8 cellular contexts compared by ENCODE assay signal in the genomic region with DNA sequence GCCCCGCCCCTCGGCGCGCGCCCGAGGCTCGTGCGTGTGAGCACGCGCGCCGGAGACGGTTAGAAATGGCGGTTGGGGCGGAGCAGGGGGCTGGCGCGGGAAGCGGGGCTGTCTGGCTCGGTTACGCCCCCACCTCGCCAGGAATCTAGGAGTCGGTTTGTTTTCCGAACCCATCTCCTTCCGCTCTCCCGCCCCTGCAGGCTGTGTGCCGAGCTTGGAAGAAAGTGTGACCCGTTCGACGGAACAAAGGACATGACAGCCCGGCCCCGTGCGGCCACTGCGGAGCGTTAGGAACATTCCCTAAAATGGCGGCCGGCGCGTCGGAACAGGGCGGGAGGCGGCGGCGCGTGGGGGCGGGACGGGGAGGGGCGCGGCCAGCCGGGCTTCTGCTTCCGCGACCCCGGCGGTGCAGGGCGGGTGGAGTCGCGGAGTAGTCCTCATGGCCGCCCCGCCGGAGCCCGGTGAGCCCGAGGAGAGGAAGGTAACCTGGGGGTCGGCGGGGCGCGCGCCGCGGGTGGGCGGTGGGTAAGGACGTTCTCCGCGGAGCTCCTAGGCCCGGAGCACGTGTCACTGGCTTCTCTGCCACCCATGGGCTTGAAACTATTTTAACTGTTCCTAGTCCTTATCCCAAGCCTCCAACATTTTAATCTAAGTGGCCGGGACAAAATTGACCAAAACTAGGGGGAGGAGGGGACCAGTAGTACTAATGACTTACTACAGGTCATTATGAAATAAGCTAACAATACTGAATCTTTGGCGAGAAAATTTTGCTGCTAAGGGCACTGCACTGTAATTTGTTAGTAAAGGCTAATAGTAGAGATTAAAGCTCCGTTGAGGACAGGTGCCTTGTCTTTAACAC. TPM values are rescaled to one million over a fixed set of nuclear protein-coding genes. Genes with fewer than 3 reads are reported as not detected.
DNase-seq lines count a peak whose midpoint lies in the region; ATAC-seq lines count a peak whose summit lies in the region.

A gene with protein sequence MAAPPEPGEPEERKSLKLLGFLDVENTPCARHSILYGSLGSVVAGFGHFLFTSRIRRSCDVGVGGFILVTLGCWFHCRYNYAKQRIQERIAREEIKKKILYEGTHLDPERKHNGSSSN (plus strand): TSS at position 383 of the 859 bp plus-strand sequence. CDS start 57 bp downstream, at position 440.

- H2AK5ac ChIP-seq in mesenchymal stem cell (ENCODE audit: low read length, severe bottlenecking): peak within 1 kb of the TSS; percentile 77

- CTCF ChIA-PET in activated CD8-positive, alpha-beta memory T cell treated with anti-CD3 and anti-CD28 coated beads for 36 hours (lab: Charles Lee): interaction anchor here (0.7 to 4.0 kb wide), 6 partner anchors 15 to 207 kb away, joined by 3 to 17 read pairs (median 4); a partner anchor contains a TSS

- peak within 1 kb of the TSS; percentile 95 for H2BK120ac ChIP-seq in mesenchymal stem cell (ENCODE audit: low read depth, low read length)

- peak within 1 kb of the TSS; percentile 91 for H3K4me3 ChIP-seq in effector memory CD4-positive, alpha-beta T cell (ENCODE audit: insufficient read depth, low read depth, low read length, poor library complexity, severe bottlenecking)
- H3K4me3 ChIP-seq in mesenchymal stem cell (ENCODE audit: insufficient read depth in 1 of 2, low read depth in 1 of 2, low read length in 2 of 2): peak within 1 kb of the TSS; percentile 87 to 90

- peak within 1 kb of the TSS; percentile 98 for H3K9ac ChIP-seq in mesenchymal stem cell (ENCODE audit: low read length)

- DNase-seq in CD1c-positive myeloid dendritic cell (ENCODE audit: extremely low spot score) (peak; percentile 96), NCI-H82 treated with DMSO at 0.1 percent for 48 hours (lab: John Stamatoyannopoulos, UW; ENCODE audit: unreplicated experiment) (peak; percentile 87), mesenchymal stem cell (peak; percentile 93)
- DNase-seq in effector memory CD4-positive, alpha-beta T cell: peak; percentile 74 to 83 (median 81)
- DNase-seq in stimulated activated CD8-positive, alpha-beta memory T cell treated with anti-CD3 and anti-CD28 coated beads, Interleukin-12 subunit alpha, Interleukin-12 subunit beta, amount 100 ng/mL, for 24 hours (ENCODE audit: extremely low read depth): peak; percentile 71

- POLR2A ChIA-PET in activated CD8-positive, alpha-beta memory T cell treated with anti-CD3 and anti-CD28 coated beads for 36 hours (lab: Charles Lee): interaction anchor here (0.6 to 5.5 kb wide), 8 partner anchors 11 to 235 kb away, joined by 3 to 112 read pairs (median 5); a partner anchor contains a TSS

- peak within 1 kb of the TSS; percentile 99 for H4K8ac ChIP-seq in mesenchymal stem cell (ENCODE audit: low read length)

- peak within 1 kb of the TSS; percentile 77 for H2AFZ ChIP-seq in mesenchymal stem cell (ENCODE audit: low read depth, low read length)

- peak within 1 kb of the TSS; percentile 99 for H4K91ac ChIP-seq in mesenchymal stem cell (ENCODE audit: low read length)

- peak within 1 kb of the TSS in 1 of 2 experiments; percentile 82 for H2BK12ac ChIP-seq in mesenchymal stem cell (ENCODE audit: low read length in 2 of 2)

- H2BK5ac ChIP-seq in mesenchymal stem cell (ENCODE audit: low read depth, low read length, poor library complexity, severe bottlenecking): peak within 1 kb of the TSS; percentile 99

- peak within 1 kb of the TSS; percentile 99 for H3K27ac ChIP-seq in effector memory CD4-positive, alpha-beta T cell (ENCODE audit: insufficient read depth, low read length, poor library complexity, severe bottlenecking)
- H3K27ac ChIP-seq in mesenchymal stem cell (ENCODE audit: low read length, poor library complexity, severe bottlenecking): peak within 1 kb of the TSS; percentile 100

- peaks cover 3% of the 10 kb centered on the region for H3K36me3 ChIP-seq in effector memory CD4-positive, alpha-beta T cell (ENCODE audit: control insufficient read depth, insufficient read depth, low read length)
- H3K36me3 ChIP-seq in mesenchymal stem cell (ENCODE audit: control insufficient read depth in 1 of 2, insufficient read depth in 2 of 2, low read depth in 1 of 2, low read length in 2 of 2): peaks cover 4 to 31% of the 10 kb centered on the region in 2 experiments

- ATAC-seq in GM19328 (IDR thresholded peaks at IDR 0.05; ENCODE audit: unreplicated experiment): peak; percentile 63
- peak; percentile 38 for ATAC-seq in HG03469 (IDR thresholded peaks at IDR 0.05; ENCODE audit: unreplicated experiment)

- H2BK15ac ChIP-seq in mesenchymal stem cell (ENCODE audit: low read depth, poor library complexity, severe bottlenecking): peak within 1 kb of the TSS; percentile 89

- WGBS in mesenchymal stem cell: under 1% methylated on average over 61 of the region's 77 CpGs

- peak within 1 kb of the TSS in 1 of 2 experiments; percentile 89 for H3K14ac ChIP-seq in mesenchymal stem cell (ENCODE audit: low read length in 2 of 2)

- no peaks in the 10 kb centered on the region for H3K9me3 ChIP-seq in effector memory CD4-positive, alpha-beta T cell (ENCODE audit: control insufficient read depth, low read length)
- H3K9me3 ChIP-seq in mesenchymal stem cell (ENCODE audit: control insufficient read depth, low read length): no peaks in the 10 kb centered on the region

- peaks cover 10% of the 10 kb centered on the region for H3K4me1 ChIP-seq in effector memory CD4-positive, alpha-beta T cell (ENCODE audit: control insufficient read depth, insufficient read depth, low read length, poor library complexity, severe bottlenecking)
- H3K4me1 ChIP-seq in mesenchymal stem cell (ENCODE audit: control insufficient read depth, insufficient read depth, low read depth, low read length): peaks cover 2% of the 10 kb centered on the region

- H3K23ac ChIP-seq in mesenchymal stem cell (ENCODE audit: low read length in 2 of 2): peak within 1 kb of the TSS in 1 of 2 experiments; percentile 9

- H3K4ac ChIP-seq in mesenchymal stem cell (ENCODE audit: low read depth in 1 of 2, low read length in 2 of 2): peak within 1 kb of the TSS; percentile 97 to 100

- peak within 1 kb of the TSS; percentile 94 to 100 for H3K18ac ChIP-seq in mesenchymal stem cell (ENCODE audit: low read depth in 1 of 2, low read length in 2 of 2)

- H3K79me1 ChIP-seq in mesenchymal stem cell (replicated peaks; ENCODE audit: low read length, poor library complexity, severe bottlenecking): peaks cover 1% of the 10 kb centered on the region

- peak within 1 kb of the TSS; percentile 88 for H3K4me2 ChIP-seq in mesenchymal stem cell (ENCODE audit: low read length, poor library complexity, severe bottlenecking)

- no peaks in the 10 kb centered on the region for H3K27me3 ChIP-seq in effector memory CD4-positive, alpha-beta T cell (replicated peaks; ENCODE audit: control insufficient read depth, insufficient read depth, low read length, poor library complexity, severe bottlenecking)
- H3K27me3 ChIP-seq in mesenchymal stem cell (ENCODE audit: control insufficient read depth in 1 of 2, insufficient read depth in 1 of 2, low read length in 2 of 2): no peaks in the 10 kb centered on the region

RNA-seq across cellular contexts. Expression of the gene that starts here (rescaled TPM):
- 10 to 100 TPM; 35.3 to 39.7 TPM for total RNA-seq in activated CD8-positive, alpha-beta memory T cell treated with anti-CD3 and anti-CD28 coated beads for 36 hours
- 70.6 TPM for polyA plus RNA-seq in mesenchymal stem cell (2013, experiment 1 of 2)
- polyA plus RNA-seq in mesenchymal stem cell (2013, experiment 2 of 2): 71.2 TPM

Comparison
In these comparisons a context has a peak if more than half of its experiments do, and no peak if none do; other contexts are left out.
1. Peak in every context shown above with its lines: DNase-seq, ATAC-seq, H3K4me3 ChIP-seq and H3K27ac ChIP-seq.